ENCODE assay signal across 9 cellular contexts in the genomic region with DNA sequence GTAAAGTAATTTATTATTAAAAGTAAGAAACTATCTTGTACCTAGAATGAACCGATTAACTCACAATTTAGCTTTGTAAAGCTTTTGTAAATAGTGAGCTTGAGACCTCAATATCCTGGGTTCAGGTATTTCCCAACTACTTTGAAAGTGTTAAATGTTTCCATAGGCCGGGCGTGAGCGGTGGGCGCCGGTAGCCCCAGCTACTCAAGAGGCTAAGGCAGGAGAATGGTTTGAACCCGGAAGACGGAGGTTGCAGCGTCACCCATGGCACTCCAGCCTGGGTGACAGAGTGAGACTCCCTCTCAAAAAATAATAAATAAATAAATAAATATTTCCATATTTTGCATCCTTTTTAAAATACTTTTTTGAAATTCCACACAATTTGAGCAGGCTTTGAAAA. TPM values are rescaled to one million over a fixed set of nuclear protein-coding genes. Genes with fewer than 3 reads are reported as not detected.
DNase-seq lines count a peak whose midpoint lies in the region; ATAC-seq, FAIRE-seq and TF ChIP-seq lines count a peak whose summit lies in the region.
"Had no signal": no experiment of that assay in that cellular context is flagged by ENCODE, and none has a peak within 500 bp of the region (broad histone marks: within the 10 kb centered on the region; RNA-seq: fewer than 3 reads in every experiment).

No MANE protein-coding gene starts in this region.

- peaks cover 13% of the 10 kb centered on the region for H3K36me3 Mint-ChIP-seq in activated T-cell treated with anti-CD3 and anti-CD28 coated beads, Interleukin-2, amount 50 U/mL, for 24 hours (ENCODE audit: low read depth)
- no peaks in the 10 kb centered on the region for H3K36me3 Mint-ChIP-seq in WTC11

- no peaks in the 10 kb centered on the region; a peak in 2 of 5 replicates for H3K27me3 ChIP-seq in HepG2 (ENCODE audit: control insufficient read depth in 1 of 2, insufficient read depth in 2 of 2, low read length in 2 of 2)

- no peaks in the 10 kb centered on the region for H4K20me1 ChIP-seq in HepG2 (ENCODE audit: insufficient read depth, low read length)

- CTCF ChIA-PET in WTC11 (lab: Charles Lee) = interaction anchor here (0.9 to 1.4 kb wide), 6 partner anchors 13 to 145 kb away, joined by 3 to 6 read pairs (median 4); no protein-coding TSS in a partner anchor
- CTCF ChIA-PET in HepG2 (lab: Yijun Ruan, JAX; ENCODE audit: low intra/inter-chr PET ratio, low total read pairs) = interaction anchor here (2.4 kb wide), 1 partner anchor 145 kb away, joined by 13 read pairs; no protein-coding TSS in a partner anchor

- no peak for TF ChIP-seq RAD21 in HepG2 (CRISPR knock-in tag; IDR thresholded peaks at IDR 0.05)

- no peak for DNase-seq in activated T-cell treated with anti-CD3 and anti-CD28 coated beads, Interleukin-2, amount 50 U/mL, for 24 hours
- DNase-seq in activated T-cell treated with anti-CD3 and anti-CD28 coated beads for 4 hours = no peak
- no peak for DNase-seq in WTC11 (ENCODE audit: low spot score)
- DNase-seq in HepG2 (ENCODE audit: low spot score) = no peak
- no peak for DNase-seq in stimulated activated naive CD8-positive, alpha-beta T cell treated with anti-CD3 and anti-CD28 coated beads, Interleukin-15, amount 100 ng/mL, for 72 hours
- DNase-seq in ecto neural progenitor cell (ENCODE audit: low spot score) = no peak
- no peak for DNase-seq in EL
- DNase-seq in SIG-M5 (lab: John Stamatoyannopoulos, UW) = no peak

- POLR2A ChIA-PET in WTC11 (lab: Charles Lee) (no interaction called here), HepG2 (lab: Yijun Ruan, JAX) (interaction anchor here (1.8 kb wide), 1 partner anchor 145 kb away, joined by 5 read pairs; no protein-coding TSS in a partner anchor)

- no peak for ATAC-seq in WTC11
- ATAC-seq in HepG2 = no peak
- ATAC-seq in stimulated activated naive CD8-positive, alpha-beta T cell treated with anti-CD3 and anti-CD28 coated beads, Interleukin-15, amount 100 ng/mL, for 72 hours = no peak

- peak overlapping the region; percentile 92 for H3K27ac Mint-ChIP-seq in activated T-cell treated with anti-CD3 and anti-CD28 coated beads, Interleukin-2, amount 50 U/mL, for 24 hours
- H3K27ac Mint-ChIP-seq in WTC11 = no peak overlapping the region
- H3K27ac Mint-ChIP-seq in stimulated activated naive CD8-positive, alpha-beta T cell treated with anti-CD3 and anti-CD28 coated beads, Interleukin-15, amount 100 ng/mL, for 72 hours = no peak overlapping the region

- H3K4me1 ChIP-seq in HepG2 (ENCODE audit: insufficient read depth, low read length) = peaks cover 46% of the 10 kb centered on the region

- under 1% methylated on average over 9 of the region's 9 CpGs for WGBS in HepG2 (ENCODE audit: low lambda C conversion rate)

- peaks cover 28% of the 10 kb centered on the region for H3K79me2 ChIP-seq in HepG2 (ENCODE audit: insufficient read depth, low read length)

- FAIRE-seq in HepG2 (lab: Jason Lieb, UNC) = no peak
- FAIRE-seq: urothelium cell line had no signal

- no peak for TF ChIP-seq POLR2A in HepG2 (IDR thresholded peaks at IDR 0.05; ENCODE audit: insufficient read depth in 1 of 2, low read depth in 2 of 2, low read length in 2 of 2)

- no peaks in the 10 kb centered on the region for H3K9me3 Mint-ChIP-seq in activated T-cell treated with anti-CD3 and anti-CD28 coated beads, Interleukin-2, amount 50 U/mL, for 24 hours
- no peaks in the 10 kb centered on the region for H3K9me3 Mint-ChIP-seq in WTC11
- H3K9me3 Mint-ChIP-seq in stimulated activated naive CD8-positive, alpha-beta T cell treated with anti-CD3 and anti-CD28 coated beads, Interleukin-15, amount 100 ng/mL, for 72 hours = no peaks in the 10 kb centered on the region

- H3K4me3 Mint-ChIP-seq in activated T-cell treated with anti-CD3 and anti-CD28 coated beads, Interleukin-2, amount 50 U/mL, for 24 hours = peak overlapping the region; percentile 86
- H3K4me3 Mint-ChIP-seq in WTC11 = 0 out of 2 replicates have a peak overlapping the region, but pooled peaks have one; percentile 75
- peak overlapping the region; percentile 9 to 94 for H3K4me3 Mint-ChIP-seq in stimulated activated naive CD8-positive, alpha-beta T cell treated with anti-CD3 and anti-CD28 coated beads, Interleukin-15, amount 100 ng/mL, for 72 hours

- no peak overlapping the region for H2AFZ ChIP-seq in HepG2 (ENCODE audit: low read length)

- TF ChIP-seq EP300 in HepG2 (IDR thresholded peaks at IDR 0.05; ENCODE audit: low read depth in 2 of 2, low read length in 2 of 2) (no peak), HepG2 (CRISPR knock-in tag; IDR thresholded peaks at IDR 0.05; ENCODE audit: borderline replicate concordance) (no peak)

- H3K4me1 Mint-ChIP-seq in activated T-cell treated with anti-CD3 and anti-CD28 coated beads, Interleukin-2, amount 50 U/mL, for 24 hours (ENCODE audit: low read depth) = peaks cover 41% of the 10 kb centered on the region
- H3K4me1 Mint-ChIP-seq in WTC11 = peaks cover 16% of the 10 kb centered on the region
- H3K4me1 Mint-ChIP-seq in stimulated activated naive CD8-positive, alpha-beta T cell treated with anti-CD3 and anti-CD28 coated beads, Interleukin-15, amount 100 ng/mL, for 72 hours = peaks cover 20% of the 10 kb centered on the region

- no TSS peak for BruUV-seq in HepG2 (replicated peaks; lab: Mats Ljungman, UMichigan)

- no peak for TF ChIP-seq CTCF in WTC11 (IDR thresholded peaks at IDR 0.05)
- no peak for TF ChIP-seq CTCF in HepG2 (CRISPR knock-in tag; IDR thresholded peaks at IDR 0.05)

- no peaks in the 10 kb centered on the region for H3K27me3 Mint-ChIP-seq in activated T-cell treated with anti-CD3 and anti-CD28 coated beads, Interleukin-2, amount 50 U/mL, for 24 hours
- H3K27me3 Mint-ChIP-seq in WTC11 (ENCODE audit: low read depth) = peaks cover 42% of the 10 kb centered on the region
- no peaks in the 10 kb centered on the region for H3K27me3 Mint-ChIP-seq in stimulated activated naive CD8-positive, alpha-beta T cell treated with anti-CD3 and anti-CD28 coated beads, Interleukin-15, amount 100 ng/mL, for 72 hours

- H3K9ac ChIP-seq in HepG2 (ENCODE audit: insufficient read depth, low read depth, low read length) = peak overlapping the region; percentile 72; the same call in 1 of the 2 replicates

- peak overlapping the region; percentile 94 for H3K4me2 ChIP-seq in HepG2 (ENCODE audit: low read depth, low read length)

- H3K36me3 ChIP-seq in HepG2 (replicated peaks in 1 of 2; ENCODE audit: control insufficient read depth in 1 of 2, insufficient read depth in 2 of 2, low read length in 2 of 2) = no peaks in the 10 kb centered on the region

- in situ Hi-C loops in HepG2 (cut with HindIII; ENCODE audit: extremely low pct_ligation_motif_present, low pct_unique_long_range_greater_than_20kb) = loop anchor here (5.0 kb wide), 2 partner anchors 139 to 146 kb away; no protein-coding TSS in a partner anchor

- intact Hi-C loops in HepG2 (cut with micrococcal nuclease; ENCODE audit: unreplicated experiment) = loop anchor here (2.0 to 5.0 kb wide), 2 partner anchors 101 to 130 kb away; no protein-coding TSS in a partner anchor

- H3K27ac ChIP-seq in HepG2 (ENCODE audit: extremely low read length, insufficient read depth, low read length) = no peak overlapping the region

- peak overlapping the region; percentile 80 to 92 (median 88) for H3K4me3 ChIP-seq in HepG2 (replicated peaks in 1 of 3; ENCODE audit: insufficient read depth in 1 of 3, low read depth in 2 of 3, low read length in 3 of 3)

- no peaks in the 10 kb centered on the region for H3K9me3 ChIP-seq in HepG2 (ENCODE audit: low read length)

TF ChIP-seq in WTC11, 78 proteins besides CTCF, POLR2A, EP300 and RAD21 (continues in another document):
- TF ChIP-seq ZNF416 (CRISPR knock-in tag; IDR thresholded peaks at IDR 0.05) (no peak), FOXP1 (CRISPR knock-in tag; IDR thresholded peaks at IDR 0.05; ENCODE audit: borderline replicate concordance) (no peak), EMX1 (CRISPR knock-in tag; IDR thresholded peaks at IDR 0.05) (no peak), ZNF423 (CRISPR knock-in tag; IDR thresholded peaks at IDR 0.05) (no peak), ETV6 (CRISPR knock-in tag; IDR thresholded peaks at IDR 0.05) (no peak)

TF ChIP-seq in HepG2, 621 proteins besides CTCF, POLR2A, EP300 and RAD21 (continues in another document):
- TF ChIP-seq HHEX (CRISPR knock-in tag; IDR thresholded peaks at IDR 0.05) = no peak

RNA-seq across cellular contexts. Expression of gene ANKH, which starts 1.5 kb away (rescaled TPM):
- total RNA-seq in WTC11 (2021) = 16.9 to 19.6 TPM (median 18.6 TPM) in 3 replicates
- 20.5 and 25.0 TPM in 2 replicates for total RNA-seq in HepG2 (2016; rRNA removed; fragmentation: Illumina TruSeq; extraction: Trizol)
- total RNA-seq in HepG2 (2016; cell fraction: cytosol; rRNA removed; fragmentation: Illumina TruSeq; extraction: Trizol; ENCODE audit: low read depth) = 30.6 and 33.5 TPM in 2 replicates
- total RNA-seq in HepG2 (2016; cell fraction: insoluble cytoplasmic fraction; rRNA removed; fragmentation: Illumina TruSeq; extraction: Trizol) = 16.2 and 25.0 TPM in 2 replicates
- total RNA-seq in HepG2 (2016; cell fraction: membrane; rRNA removed; fragmentation: Illumina TruSeq; extraction: Trizol) = 65.6 and 68.7 TPM in 2 replicates
- 32.7 and 39.4 TPM in 2 replicates for total RNA-seq in HepG2 (2016; cell fraction: nucleus; rRNA removed; fragmentation: Illumina TruSeq; extraction: Trizol)
- 36.0 and 37.5 TPM in 2 replicates for polyA plus RNA-seq in HepG2 (2011; rRNA removed)
- polyA plus RNA-seq in HepG2 (2011; cell fraction: cytosol; rRNA removed) = 42.6 and 44.0 TPM in 2 replicates
- polyA plus RNA-seq in HepG2 (2011; cell fraction: nucleus; rRNA removed) = 25.8 and 30.6 TPM in 2 replicates
- 30.1 and 34.0 TPM in 2 replicates for polyA plus RNA-seq in HepG2 (2012)
- 56.4 and 58.7 TPM in 2 replicates for polyA plus RNA-seq in HepG2 (2016; cell fraction: cytosol; fragmentation: Illumina TruSeq; extraction: Trizol; ENCODE audit: low read depth)
- polyA plus RNA-seq in HepG2 (2016; cell fraction: insoluble cytoplasmic fraction; fragmentation: Illumina TruSeq; extraction: Trizol; ENCODE audit: low read depth) = 31.3 and 37.0 TPM in 2 replicates
- 82.3 and 96.6 TPM in 2 replicates for polyA plus RNA-seq in HepG2 (2016; cell fraction: membrane; fragmentation: Illumina TruSeq; extraction: Trizol; ENCODE audit: low read depth)
- polyA plus RNA-seq in HepG2 (2016; cell fraction: nucleus; fragmentation: Illumina TruSeq; extraction: Trizol; ENCODE audit: insufficient read depth, low read depth) = 37.3 and 45.0 TPM in 2 replicates
- polyA minus RNA-seq in HepG2 (2011; rRNA and poly(A)+ RNA removed; ENCODE audit: low replicate concordance) = 91.4 and 122 TPM in 2 replicates
- 20.7 and 21.6 TPM in 2 replicates for polyA minus RNA-seq in HepG2 (2011; cell fraction: cytosol; rRNA and poly(A)+ RNA removed)
- polyA minus RNA-seq in HepG2 (2011; cell fraction: nucleus; rRNA and poly(A)+ RNA removed) = 54.6 and 56.5 TPM in 2 replicates
